11 cellular contexts compared by ENCODE assay signal in genomic region chr4:180827610-180828009, GRCh38.
DNase-seq lines count a peak whose midpoint lies in the region; ATAC-seq, FAIRE-seq and TF ChIP-seq lines count a peak whose summit lies in the region.
"Had no signal": no experiment of that assay in that cellular context is flagged by ENCODE, and none has a peak within 500 bp of the region (broad histone marks: within the 10 kb centered on the region; RNA-seq: fewer than 3 reads in every experiment).

No MANE protein-coding gene starts in this region.

- H3K27ac ChIP-seq in A549 = no peak overlapping the region
- H3K27ac ChIP-seq in KMS-11 = no peak overlapping the region

- no peaks in the 10 kb centered on the region for H3K4me1 ChIP-seq in A549
- H3K4me1 ChIP-seq in KMS-11 (ENCODE audit: low read depth, poor library complexity, severe bottlenecking) = peaks cover 18% of the 10 kb centered on the region

- no peak overlapping the region for H3K9ac ChIP-seq in KMS-11

- no peaks in the 10 kb centered on the region for H3K9me3 ChIP-seq in A549

- ATAC-seq in A549 = no peak
- ATAC-seq: stimulated activated effector memory CD8-positive, alpha-beta T cell treated with anti-CD3 and anti-CD28 coated beads, Interleukin-12 subunit alpha, Interleukin-12 subunit beta, amount 100 ng/mL, for 72 hours had no signal

- 57% methylated on average over 4 of the region's 4 CpGs for WGBS in A549 (ENCODE audit: missing lambda C conversion rate)

- TF ChIP-seq CTCF in A549 (IDR thresholded peaks at IDR 0.05) (no peak), KMS-11 (conservative IDR thresholded peaks at IDR 0.05; ENCODE audit: low read depth, low read length) (no peak), choroid plexus epithelial cell (conservative IDR thresholded peaks at IDR 0.05; ENCODE audit: low read depth, low read length) (no peak), nephron (IDR thresholded peaks at IDR 0.05; ENCODE audit: unreplicated experiment in 3 of 3) (no peak)

- H3K4me2 ChIP-seq in A549 (0 out of 3 replicates have a peak overlapping the region, but pooled peaks have one; percentile 19), KMS-11 (no peak overlapping the region; the same call in 1 of the 2 replicates)

- no peaks in the 10 kb centered on the region for H4K20me1 ChIP-seq in KMS-11 (ENCODE audit: insufficient read depth)

- H3K36me3 Mint-ChIP-seq in nephron (ENCODE audit: low read depth) = no peaks in the 10 kb centered on the region
- no peaks in the 10 kb centered on the region for H3K36me3 Mint-ChIP-seq in T-helper 2 cell treated with Interferon-gamma antibody and Interleukin-4, amounts not matched to agents 5 μg/mL and 100 μg/mL, for 36 hours (ENCODE audit: low read depth)
- H3K36me3 Mint-ChIP-seq: CD4-positive, CD25-positive, alpha-beta regulatory T cell; stimulated activated effector memory CD8-positive, alpha-beta T cell treated with anti-CD3 and anti-CD28 coated beads, Interleukin-12 subunit alpha, Interleukin-12 subunit beta, amount 100 ng/mL, for 72 hours had no signal

- H3K4me3 Mint-ChIP-seq in nephron = peak overlapping the region in 2 of 3 experiments; percentile 66 to 78
- no peak overlapping the region for H3K4me3 Mint-ChIP-seq in T-helper 2 cell treated with Interferon-gamma antibody and Interleukin-4, amounts not matched to agents 5 μg/mL and 100 μg/mL, for 36 hours
- H3K4me3 Mint-ChIP-seq: CD4-positive, CD25-positive, alpha-beta regulatory T cell; stimulated activated effector memory CD8-positive, alpha-beta T cell treated with anti-CD3 and anti-CD28 coated beads, Interleukin-12 subunit alpha, Interleukin-12 subunit beta, amount 100 ng/mL, for 72 hours had no signal

- CTCF ChIA-PET in A549 (lab: Yijun Ruan, JAX) = interaction anchor here (1.2 to 2.5 kb wide), 2 partner anchors 9 to 315 kb away, joined by 3 to 6 read pairs; no protein-coding TSS in a partner anchor

- no peak for TF ChIP-seq RAD21 in A549 (conservative IDR thresholded peaks at IDR 0.05 in 1 of 2, IDR thresholded peaks at IDR 0.05 in 1 of 2)

- H3K27ac Mint-ChIP-seq in nephron = peak overlapping the region; percentile 33 to 71 (median 54)
- no peak overlapping the region for H3K27ac Mint-ChIP-seq in T-helper 2 cell treated with Interferon-gamma antibody and Interleukin-4, amounts not matched to agents 5 μg/mL and 100 μg/mL, for 36 hours
- H3K27ac Mint-ChIP-seq: CD4-positive, CD25-positive, alpha-beta regulatory T cell; stimulated activated effector memory CD8-positive, alpha-beta T cell treated with anti-CD3 and anti-CD28 coated beads, Interleukin-12 subunit alpha, Interleukin-12 subunit beta, amount 100 ng/mL, for 72 hours had no signal

- H3K9me3 Mint-ChIP-seq in nephron = no peaks in the 10 kb centered on the region
- H3K9me3 Mint-ChIP-seq in T-helper 2 cell treated with Interferon-gamma antibody and Interleukin-4, amounts not matched to agents 5 μg/mL and 100 μg/mL, for 36 hours = no peaks in the 10 kb centered on the region

- H3K27me3 Mint-ChIP-seq in nephron (ENCODE audit: low read depth) = no peaks in the 10 kb centered on the region
- no peaks in the 10 kb centered on the region for H3K27me3 Mint-ChIP-seq in T-helper 2 cell treated with Interferon-gamma antibody and Interleukin-4, amounts not matched to agents 5 μg/mL and 100 μg/mL, for 36 hours (ENCODE audit: low read depth)
- H3K27me3 Mint-ChIP-seq: CD4-positive, CD25-positive, alpha-beta regulatory T cell had no signal

- no peak for FAIRE-seq in A549 (lab: Jason Lieb, UNC)

- POLR2A ChIA-PET in A549 (lab: Yijun Ruan, JAX) = no interaction called here

- DNase-seq in A549 (ENCODE audit: low read depth in 1 of 2, low spot score in 1 of 2) (no peak), choroid plexus epithelial cell (ENCODE audit: low read depth) (peak; percentile 28), HuH-7 (ENCODE audit: low spot score) (no peak), SKM-1 treated with dmso at 0.1 percent for 144 hours (lab: John Stamatoyannopoulos, UW; ENCODE audit: unreplicated experiment) (no peak), NCI-H510A (lab: John Stamatoyannopoulos, UW) (no peak)
- DNase-seq in T-helper 2 cell treated with Interferon-gamma antibody and Interleukin-4, amounts not matched to agents 5 μg/mL and 100 μg/mL, for 36 hours (ENCODE audit: low spot score) = no peak
- DNase-seq: CD4-positive, CD25-positive, alpha-beta regulatory T cell; KG1 had no signal

- no peak for TF ChIP-seq POLR2A in A549 (IDR thresholded peaks at IDR 0.05; ENCODE audit: low read length)

- H2AFZ ChIP-seq in KMS-11 (ENCODE audit: low read depth) = 0 out of 2 replicates have a peak overlapping the region, but pooled peaks have one; percentile 14

- no peak for TF ChIP-seq EP300 in A549 (IDR thresholded peaks at IDR 0.05)

- H3K4me3 ChIP-seq in A549 (no peak overlapping the region), KMS-11 (IDR thresholded peaks at IDR 0.05; ENCODE audit: insufficient read depth, low read depth, low read length) (no peak overlapping the region), choroid plexus epithelial cell (ENCODE audit: low read depth, low read length) (peak overlapping the region; percentile 54)

- no peaks in the 10 kb centered on the region for H3K79me2 ChIP-seq in KMS-11 (ENCODE audit: insufficient read depth, low read depth)

- no peaks in the 10 kb centered on the region for H3K36me3 ChIP-seq in KMS-11 (ENCODE audit: insufficient read depth)

- H3K4me1 Mint-ChIP-seq in nephron = peaks cover 16% of the 10 kb centered on the region
- no peaks in the 10 kb centered on the region for H3K4me1 Mint-ChIP-seq in T-helper 2 cell treated with Interferon-gamma antibody and Interleukin-4, amounts not matched to agents 5 μg/mL and 100 μg/mL, for 36 hours (ENCODE audit: low read depth)
- H3K4me1 Mint-ChIP-seq: stimulated activated effector memory CD8-positive, alpha-beta T cell treated with anti-CD3 and anti-CD28 coated beads, Interleukin-12 subunit alpha, Interleukin-12 subunit beta, amount 100 ng/mL, for 72 hours had no signal

- no peaks in the 10 kb centered on the region for H3K27me3 ChIP-seq in KMS-11 (ENCODE audit: insufficient read depth, low read depth)

TF ChIP-seq in A549, 52 proteins besides CTCF, POLR2A, EP300 and RAD21:
- TF ChIP-seq FOSB (CRISPR knock-in tag; IDR thresholded peaks at IDR 0.05) (no peak), ZFP36 (IDR thresholded peaks at IDR 0.05; ENCODE audit: borderline replicate concordance, partially characterized antibody) (no peak), BCL3 (IDR thresholded peaks at IDR 0.05) (no peak), JUNB (IDR thresholded peaks at IDR 0.05) (no peak), HEYL (CRISPR knock-in tag; IDR thresholded peaks at IDR 0.05) (no peak), PBX3 (IDR thresholded peaks at IDR 0.05) (no peak), NR3C1 (IDR thresholded peaks at IDR 0.05) (no peak), EHF (CRISPR knock-in tag; IDR thresholded peaks at IDR 0.05) (no peak), NFE2L2 (conservative IDR thresholded peaks at IDR 0.05; ENCODE audit: low read length) (peak; percentile 88), ELK1 (IDR thresholded peaks at IDR 0.05; ENCODE audit: low read depth, low read length) (no peak), SREBF2 (IDR thresholded peaks at IDR 0.05) (no peak), POLR2AphosphoS2 (conservative IDR thresholded peaks at IDR 0.05; ENCODE audit: low read length) (no peak), TP53 (CRISPR knock-in tag; IDR thresholded peaks at IDR 0.05) (no peak), KDM1A (IDR thresholded peaks at IDR 0.05; ENCODE audit: low read depth) (no peak), HDAC2 (IDR thresholded peaks at IDR 0.05) (no peak), MAFK (IDR thresholded peaks at IDR 0.05; ENCODE audit: partially characterized antibody) (peak; percentile 83), HOXA7 (CRISPR knock-in tag; IDR thresholded peaks at IDR 0.05) (no peak)
